15 cellular contexts compared by ENCODE assay signal in the genomic region with DNA sequence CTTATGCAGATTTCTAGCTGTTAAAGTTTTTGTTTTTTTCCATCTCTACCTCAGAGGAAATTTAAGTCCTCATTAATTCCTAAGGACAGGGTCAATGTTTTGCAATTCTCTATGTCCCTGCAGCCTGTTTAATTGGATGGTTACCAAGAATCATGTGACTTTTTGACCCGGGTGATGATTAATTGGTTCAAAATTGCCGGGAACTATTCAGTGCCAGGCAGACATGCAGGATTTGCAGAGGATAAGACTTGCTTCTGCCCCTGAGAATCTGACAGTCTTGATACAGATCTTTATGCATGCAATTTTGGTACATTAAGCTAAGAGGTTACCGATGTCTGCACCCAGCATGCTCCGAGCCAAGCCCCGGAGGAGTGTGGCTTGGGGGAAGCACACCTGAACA.
A peak's percentile ranks its signal among the peaks of the same experiment; 100 is the strongest.
DNase-seq lines count a peak whose midpoint lies in the region; ATAC-seq, FAIRE-seq and TF ChIP-seq lines count a peak whose summit lies in the region.
"Had no signal": no experiment of that assay in that cellular context is flagged by ENCODE, and none has a peak within 500 bp of the region (broad histone marks: within the 10 kb centered on the region; RNA-seq: fewer than 3 reads in every experiment).

No MANE protein-coding gene starts in this region.

- H3K27ac ChIP-seq in SK-N-SH (ENCODE audit: low read depth in 2 of 2, low read length in 1 of 2) (peak overlapping the region in 1 of 2 experiments; percentile 77; a peak in 2 of 4 replicates), pancreas (peak overlapping the region in 1 of 4 donors; percentile 30)
- H3K27ac ChIP-seq: BLaER1 treated with 17β-estradiol and CSF1 and Interleukin-3, amounts not matched to agents 10 nM and 100 nM had no signal

- H3K9me2 ChIP-seq in SK-N-SH = no peaks in the 10 kb centered on the region

- FAIRE-seq in pancreas (lab: Jason Lieb, UNC) = no peak
- FAIRE-seq: TTC549 had no signal

- DNase-seq in COLO829 (ENCODE audit: low spot score) = peak; percentile 23
- DNase-seq in SK-N-SH = peak; percentile 51
- peak; percentile 51 for DNase-seq in fibroblast of the conjunctiva (ENCODE audit: low read depth)
- peak in 1 of 6 donors; percentile 34 for DNase-seq in pancreas
- DNase-seq in activated T-cell treated with anti-CD3 and anti-CD28 coated beads, Interleukin-2, amount 50 U/mL, for 1 hour = no peak
- DNase-seq in NCI-H82 treated with DMSO at 0.1 percent for 48 hours (lab: John Stamatoyannopoulos, UW; ENCODE audit: unreplicated experiment) = no peak
- no peak for DNase-seq in NOMO-1 treated with DMSO at 0.1 percent for 48 hours (lab: John Stamatoyannopoulos, UW; ENCODE audit: unreplicated experiment)
- DNase-seq: NCI-H1694 treated with DMSO at 0.1 percent for 48 hours; NCI-H748 treated with DMSO at 0.1 percent for 48 hours; occipital lobe; stimulated activated CD4-positive, alpha-beta T cell treated with anti-CD3 and anti-CD28 coated beads, Interleukin-2, amount 100 ng/mL, for 24 hours had no signal

- H3K9ac ChIP-seq in SK-N-SH = no peak overlapping the region
- H3K9ac ChIP-seq: BLaER1 treated with 17β-estradiol and CSF1 and Interleukin-3, amounts not matched to agents 10 nM and 100 nM had no signal

- peaks cover 4% of the 10 kb centered on the region for H3F3A ChIP-seq in SK-N-SH (replicated peaks; ENCODE audit: insufficient read depth)

- no peaks in the 10 kb centered on the region for H3K9me3 ChIP-seq in SK-N-SH
- H3K9me3 ChIP-seq in pancreas = no peaks in the 10 kb centered on the region

- no peak overlapping the region for H3K4me2 ChIP-seq in SK-N-SH
- H3K4me2 ChIP-seq: BLaER1 treated with 17β-estradiol and CSF1 and Interleukin-3, amounts not matched to agents 10 nM and 100 nM had no signal

- H3K4me3 ChIP-seq in SK-N-SH (ENCODE audit: low read depth in 2 of 2, low read length in 1 of 2) (no peak overlapping the region), pancreas (no peak overlapping the region)
- H3K4me3 ChIP-seq: BLaER1 treated with 17β-estradiol and CSF1 and Interleukin-3, amounts not matched to agents 10 nM and 100 nM had no signal

- H3K79me2 ChIP-seq in SK-N-SH (ENCODE audit: insufficient read depth) = no peaks in the 10 kb centered on the region

- H3K4me1 ChIP-seq in SK-N-SH (ENCODE audit: control insufficient read depth in 1 of 2, insufficient read depth in 2 of 2, low read depth in 1 of 2, low read length in 1 of 2) (peaks cover 0 to 27% of the 10 kb centered on the region in 2 experiments; a peak in 2 of 4 replicates), pancreas (peaks cover 3 to 13% (median 13%) of the 10 kb centered on the region in 3 donors)

- 44% methylated on average over 5 of the region's 5 CpGs for WGBS in SK-N-SH (ENCODE audit: low lambda C conversion rate)
- WGBS in pancreas, 2 donors = 21 to 38% methylated on average over 5 of the region's 5 CpGs

- ATAC-seq in pancreas (peak; percentile 80 to 91 (median 87)), GM21825 (IDR thresholded peaks at IDR 0.05; ENCODE audit: unreplicated experiment) (no peak)
- ATAC-seq: activated naive CD4-positive, alpha-beta T cell treated with anti-CD3 and anti-CD28 coated beads, Interleukin-2, amount 50 U/mL, for 72 hours had no signal

- POLR2A ChIA-PET in SK-N-SH (lab: Yijun Ruan, JAX) = no interaction called here

- TF ChIP-seq EP300 in SK-N-SH (IDR thresholded peaks at IDR 0.05; ENCODE audit: borderline replicate concordance in 1 of 2, low read depth in 1 of 2, low read length in 1 of 2) = peak in 1 of 2 experiments; percentile 32; a peak in 1 of 4 replicates

- H3K36me3 ChIP-seq in SK-N-SH (replicated peaks in 1 of 2; ENCODE audit: control insufficient read depth in 1 of 2, insufficient read depth in 2 of 2, low read length in 1 of 2) = peaks cover 18 to 37% of the 10 kb centered on the region in 2 experiments
- H3K36me3 ChIP-seq in pancreas = peaks cover 0 to 13% (median 4%) of the 10 kb centered on the region in 3 donors

- H2AFZ ChIP-seq in SK-N-SH (ENCODE audit: low read depth) = no peak overlapping the region

- TF ChIP-seq CTCF in SK-N-SH (IDR thresholded peaks at IDR 0.05) (no peak), pancreas (IDR thresholded peaks at IDR 0.05) (no peak)

- CTCF ChIA-PET in SK-N-SH (lab: Yijun Ruan, JAX) = no interaction called here

- intact Hi-C loops in pancreas (cut with DNase I) = no loop called here

- H3K27me3 ChIP-seq in SK-N-SH (ENCODE audit: insufficient read depth) (no peaks in the 10 kb centered on the region), pancreas (no peaks in the 10 kb centered on the region)

- no peak for TF ChIP-seq RAD21 in SK-N-SH (IDR thresholded peaks at IDR 0.05; ENCODE audit: low read length)

- H4K20me1 ChIP-seq in SK-N-SH (ENCODE audit: insufficient read depth) = no peaks in the 10 kb centered on the region
- H4K20me1 ChIP-seq: BLaER1 treated with 17β-estradiol and CSF1 and Interleukin-3, amounts not matched to agents 10 nM and 100 nM had no signal

TF ChIP-seq in SK-N-SH, 30 proteins besides CTCF, POLR2A, EP300 and RAD21:
- TF ChIP-seq, protein P1, sequence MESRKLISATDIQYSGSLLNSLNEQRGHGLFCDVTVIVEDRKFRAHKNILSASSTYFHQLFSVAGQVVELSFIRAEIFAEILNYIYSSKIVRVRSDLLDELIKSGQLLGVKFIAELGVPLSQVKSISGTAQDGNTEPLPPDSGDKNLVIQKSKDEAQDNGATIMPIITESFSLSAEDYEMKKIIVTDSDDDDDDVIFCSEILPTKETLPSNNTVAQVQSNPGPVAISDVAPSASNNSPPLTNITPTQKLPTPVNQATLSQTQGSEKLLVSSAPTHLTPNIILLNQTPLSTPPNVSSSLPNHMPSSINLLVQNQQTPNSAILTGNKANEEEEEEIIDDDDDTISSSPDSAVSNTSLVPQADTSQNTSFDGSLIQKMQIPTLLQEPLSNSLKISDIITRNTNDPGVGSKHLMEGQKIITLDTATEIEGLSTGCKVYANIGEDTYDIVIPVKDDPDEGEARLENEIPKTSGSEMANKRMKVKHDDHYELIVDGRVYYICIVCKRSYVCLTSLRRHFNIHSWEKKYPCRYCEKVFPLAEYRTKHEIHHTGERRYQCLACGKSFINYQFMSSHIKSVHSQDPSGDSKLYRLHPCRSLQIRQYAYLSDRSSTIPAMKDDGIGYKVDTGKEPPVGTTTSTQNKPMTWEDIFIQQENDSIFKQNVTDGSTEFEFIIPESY (IDR thresholded peaks at IDR 0.05; ENCODE audit: borderline replicate concordance, low read depth) = no peak
- peak; percentile 48 for TF ChIP-seq GATA2 (CRISPR knock-in tag; IDR thresholded peaks at IDR 0.05)
- TF ChIP-seq SMC3 (IDR thresholded peaks at IDR 0.05; ENCODE audit: low read depth, low read length) = no peak
- TF ChIP-seq, protein P2, sequence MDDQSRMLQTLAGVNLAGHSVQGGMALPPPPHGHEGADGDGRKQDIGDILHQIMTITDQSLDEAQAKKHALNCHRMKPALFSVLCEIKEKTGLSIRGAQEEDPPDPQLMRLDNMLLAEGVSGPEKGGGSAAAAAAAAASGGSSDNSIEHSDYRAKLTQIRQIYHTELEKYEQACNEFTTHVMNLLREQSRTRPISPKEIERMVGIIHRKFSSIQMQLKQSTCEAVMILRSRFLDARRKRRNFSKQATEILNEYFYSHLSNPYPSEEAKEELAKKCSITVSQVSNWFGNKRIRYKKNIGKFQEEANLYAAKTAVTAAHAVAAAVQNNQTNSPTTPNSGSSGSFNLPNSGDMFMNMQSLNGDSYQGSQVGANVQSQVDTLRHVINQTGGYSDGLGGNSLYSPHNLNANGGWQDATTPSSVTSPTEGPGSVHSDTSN (IDR thresholded peaks at IDR 0.05) = peak; percentile 46; the same call in 1 of the 2 replicates
- TF ChIP-seq TCF12 (IDR thresholded peaks at IDR 0.05) = peak; percentile 13; the same call in 1 of the 2 replicates
- TF ChIP-seq FOXJ3 (CRISPR knock-in tag; IDR thresholded peaks at IDR 0.05) = no peak
- TF ChIP-seq NFIC (IDR thresholded peaks at IDR 0.05; ENCODE audit: borderline replicate concordance) = peak; percentile 49
- TF ChIP-seq RXRA (IDR thresholded peaks at IDR 0.05; ENCODE audit: borderline replicate concordance, low read depth) = peak; percentile 65; the same call in 1 of the 2 replicates
- TF ChIP-seq TEAD4 (IDR thresholded peaks at IDR 0.05; ENCODE audit: borderline replicate concordance, insufficient read depth) = no peak
- TF ChIP-seq MXI1 (IDR thresholded peaks at IDR 0.05; ENCODE audit: low read depth, low read length) = peak; percentile 49; the same call in 1 of the 2 replicates

Comparison
In these comparisons a context has a peak if more than half of its experiments do, and no peak if none do; other contexts are left out.
1. DNase-seq: peak in COLO829 (single experiment), SK-N-SH (single experiment) and fibroblast of the conjunctiva (single experiment); none in activated T-cell treated with anti-CD3 and anti-CD28 coated beads, Interleukin-2, amount 50 U/mL, for 1 hour (single experiment), NCI-H82 treated with DMSO at 0.1 percent for 48 hours (single experiment) and NOMO-1 treated with DMSO at 0.1 percent for 48 hours (single experiment).